8 cellular contexts compared by ENCODE assay signal in the genomic region with DNA sequence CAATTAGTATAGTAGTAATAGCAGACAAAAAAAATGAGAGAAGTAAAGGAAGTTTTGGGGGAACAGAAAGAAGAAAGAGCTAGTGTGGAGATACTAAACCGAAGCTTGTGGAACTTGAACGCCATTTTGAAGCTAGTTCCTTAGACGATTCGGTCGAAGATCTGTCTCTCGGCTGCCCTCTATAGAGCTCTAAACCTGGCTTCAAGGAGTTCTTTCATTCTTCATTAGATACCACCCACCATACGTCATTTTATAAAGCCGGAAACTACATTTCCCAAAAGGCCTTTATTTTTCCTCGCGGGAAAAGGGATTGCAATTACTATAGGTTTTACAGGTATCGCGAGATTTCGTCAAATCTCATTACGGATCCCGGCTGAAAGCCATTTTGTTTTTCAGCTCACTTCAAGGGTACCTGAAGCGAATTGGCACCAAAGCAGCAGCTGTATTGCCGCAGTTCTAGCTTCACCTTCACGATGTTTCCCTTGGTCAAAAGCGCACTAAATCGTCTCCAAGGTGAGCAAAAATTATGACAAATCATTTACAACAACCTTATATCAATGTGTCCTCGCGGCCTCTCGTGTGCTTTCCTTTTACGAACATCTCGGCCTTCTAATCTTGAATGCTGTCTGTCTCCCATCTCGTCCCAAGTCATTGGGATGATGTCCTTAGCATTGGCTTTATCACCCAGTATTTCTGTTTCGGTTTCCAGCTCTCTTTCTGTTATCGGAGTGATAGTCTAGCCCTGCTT. TPM values are rescaled to one million over a fixed set of nuclear protein-coding genes. Genes with fewer than 3 reads are reported as not detected.
DNase-seq lines count a peak whose midpoint lies in the region; ATAC-seq and TF ChIP-seq lines count a peak whose summit lies in the region.

A gene with protein sequence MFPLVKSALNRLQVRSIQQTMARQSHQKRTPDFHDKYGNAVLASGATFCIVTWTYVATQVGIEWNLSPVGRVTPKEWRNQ (plus strand): TSS at position 388 of the 748 bp plus-strand sequence. CDS start 86 bp downstream, at position 474.

- peaks cover 17% of the 10 kb centered on the region for H3K4me1 Mint-ChIP-seq in activated naive CD4-positive, alpha-beta T cell treated with anti-CD3 and anti-CD28 coated beads for 36 hours (ENCODE audit: low read depth)

- TF ChIP-seq POLR2A in HCT116 (IDR thresholded peaks at IDR 0.05; ENCODE audit: borderline replicate concordance, extremely low read depth, insufficient read depth, insufficient read length): peak; percentile 46

- H4K20me1 ChIP-seq in HCT116 (ENCODE audit: insufficient read depth) (no peaks in the 10 kb centered on the region), neural cell (ENCODE audit: insufficient read depth) (no peaks in the 10 kb centered on the region)

- peak within 1 kb of the TSS; percentile 95 for H3K27ac Mint-ChIP-seq in activated naive CD4-positive, alpha-beta T cell treated with anti-CD3 and anti-CD28 coated beads for 36 hours

- peak within 1 kb of the TSS; percentile 71 for H3K27ac ChIP-seq in HCT116 (ENCODE audit: low read depth, low read length)
- H3K27ac ChIP-seq in foreskin keratinocyte: peak within 1 kb of the TSS; percentile 89
- peak within 1 kb of the TSS; percentile 95 for H3K27ac ChIP-seq in neural cell (ENCODE audit: low read length)
- peak within 1 kb of the TSS; percentile 81 to 83 for H3K27ac ChIP-seq in thoracic aorta

- no peaks in the 10 kb centered on the region for H3F3A ChIP-seq in neural cell (ENCODE audit: insufficient read depth, low read length, poor library complexity, severe bottlenecking)

- peak within 1 kb of the TSS; percentile 93 for H3K9ac ChIP-seq in HCT116 (ENCODE audit: low read length)
- H3K9ac ChIP-seq in neural cell (ENCODE audit: low read length): peak within 1 kb of the TSS; percentile 85

- H3K79me2 ChIP-seq in HCT116 (ENCODE audit: insufficient read depth, low read length): peaks cover 52% of the 10 kb centered on the region
- peaks cover 29% of the 10 kb centered on the region for H3K79me2 ChIP-seq in neural cell (replicated peaks; ENCODE audit: insufficient read depth, low read length)

- H2AFZ ChIP-seq in HCT116 (ENCODE audit: low read depth, low read length, poor library complexity, severe bottlenecking): no peak within 1 kb of the TSS
- H2AFZ ChIP-seq in neural cell (ENCODE audit: low read depth, low read length): peak within 1 kb of the TSS; percentile 40

- CTCF ChIA-PET in HCT116 (lab: Charles Lee): interaction anchor here (0.8 to 2.7 kb wide), 3 partner anchors 10 to 130 kb away, joined by 3 to 9 read pairs (median 6); partner anchors contain the start of gene ATP7A
- CTCF ChIA-PET in activated naive CD4-positive, alpha-beta T cell treated with anti-CD3 and anti-CD28 coated beads for 36 hours (lab: Charles Lee): interaction anchor here (0.6 to 3.5 kb wide), 10 partner anchors 10 to 451 kb away, joined by 3 to 25 read pairs (median 4); partner anchors contain the start of genes ATP7A and FGF16

- H3K4me3 ChIP-seq in HCT116 (replicated peaks in 1 of 2; ENCODE audit: low read depth in 1 of 2, low read length in 2 of 2): peak within 1 kb of the TSS; percentile 77 to 81
- peak within 1 kb of the TSS; percentile 69 for H3K4me3 ChIP-seq in MG63
- peak within 1 kb of the TSS; percentile 78 for H3K4me3 ChIP-seq in neural cell (ENCODE audit: low read length)
- H3K4me3 ChIP-seq in thoracic aorta: peak within 1 kb of the TSS; percentile 81

- peak; percentile 87 for DNase-seq in GM04503 (ENCODE audit: low read depth)
- DNase-seq in HCT116 (ENCODE audit: low read depth, low spot score): peak; percentile 94
- DNase-seq in MG63: peak; percentile 63
- DNase-seq in SHP77 treated with DMSO at 0.1 percent for 48 hours (lab: John Stamatoyannopoulos, UW): peak; percentile 89
- DNase-seq in activated naive CD4-positive, alpha-beta T cell treated with anti-CD3 and anti-CD28 coated beads for 36 hours: peak; percentile 76
- peak; percentile 84 to 93 for DNase-seq in foreskin keratinocyte
- DNase-seq in thoracic aorta (ENCODE audit: low spot score): peak; percentile 13

- H3K9me2 ChIP-seq in HCT116 (ENCODE audit: insufficient read depth) (no peaks in the 10 kb centered on the region), neural cell (ENCODE audit: insufficient read depth, low read length) (no peaks in the 10 kb centered on the region)

- H3K27me3 ChIP-seq in HCT116 (ENCODE audit: insufficient read depth, low read length) (no peaks in the 10 kb centered on the region), MG63 (no peaks in the 10 kb centered on the region), foreskin keratinocyte (no peaks in the 10 kb centered on the region), neural cell (ENCODE audit: insufficient read depth, low read depth, low read length) (no peaks in the 10 kb centered on the region), thoracic aorta (replicated peaks; ENCODE audit: insufficient read depth) (no peaks in the 10 kb centered on the region)

- TF ChIP-seq CTCF in HCT116 (IDR thresholded peaks at IDR 0.05 in 2 of 3, conservative IDR thresholded peaks at IDR 0.05 in 1 of 3; ENCODE audit: borderline replicate concordance in 1 of 3, insufficient read depth in 1 of 3, low read depth in 2 of 3, low read length in 2 of 3) (peak; percentile 12 to 43 (median 39); a peak in 5 of 6 replicates), foreskin keratinocyte (conservative IDR thresholded peaks at IDR 0.05) (peak; percentile 72), neural cell (IDR thresholded peaks at IDR 0.05; ENCODE audit: poor library complexity, severe bottlenecking) (peak; percentile 80), thoracic aorta (IDR thresholded peaks at IDR 0.05) (peak; percentile 17)

- intact Hi-C loops in HCT116 (cut with micrococcal nuclease): loop anchor here (5.0 kb wide), 3 partner anchors 112 to 203 kb away; partner anchors contain the start of genes ATRX and PGK1
- intact Hi-C loops in activated naive CD4-positive, alpha-beta T cell treated with anti-CD3 and anti-CD28 coated beads for 36 hours (cut with micrococcal nuclease): loop anchor here (1.0 to 10.0 kb wide), 15 partner anchors 11 to 1727 kb away; partner anchors contain the start of genes ATP7A, ATRX, CYSLTR1 and MAGEE1

- peaks cover 29% of the 10 kb centered on the region for H3K36me3 Mint-ChIP-seq in activated naive CD4-positive, alpha-beta T cell treated with anti-CD3 and anti-CD28 coated beads for 36 hours (ENCODE audit: low read depth)

- H3K36me3 ChIP-seq in HCT116 (ENCODE audit: control insufficient read depth in 1 of 2, insufficient read depth in 2 of 2, low read length in 2 of 2) (peaks cover 0 to 7% of the 10 kb centered on the region in 2 experiments; a peak in 2 of 4 replicates), MG63 (peaks cover 13% of the 10 kb centered on the region), neural cell (ENCODE audit: insufficient read depth, low read length) (no peaks in the 10 kb centered on the region), thoracic aorta (no peaks in the 10 kb centered on the region)

- peaks cover 0 to 11% of the 10 kb centered on the region in 2 experiments; a peak in 3 of 4 replicates for H3K4me1 ChIP-seq in HCT116 (ENCODE audit: control insufficient read depth in 1 of 2, insufficient read depth in 2 of 2, low read length in 2 of 2)
- H3K4me1 ChIP-seq in foreskin keratinocyte: no peaks in the 10 kb centered on the region
- H3K4me1 ChIP-seq in thoracic aorta (ENCODE audit: control insufficient read depth in 1 of 2, low read depth in 2 of 2): peaks cover 0 to 8% of the 10 kb centered on the region in 2 donors

- peak within 1 kb of the TSS; percentile 92 for H3K4me3 Mint-ChIP-seq in activated naive CD4-positive, alpha-beta T cell treated with anti-CD3 and anti-CD28 coated beads for 36 hours

- RAD21 ChIA-PET in HCT116 (lab: Charles Lee; ENCODE audit: low non-redundant PET in 1 of 2, low total read pairs in 2 of 2, uncharacterized antibody in 2 of 2, unreplicated experiment in 2 of 2): interaction anchor here in 1 of 2 experiments (0.8 kb wide), 1 partner anchor 125 kb away, joined by 3 read pairs; no protein-coding TSS in a partner anchor

- ATAC-seq in HCT116 (peak; percentile 72), foreskin keratinocyte (peak; percentile 72), thoracic aorta (ENCODE audit: insufficient number of reproducible peaks, low FRiP score, low read depth) (peak; percentile 95)

- H3K9me3 ChIP-seq in HCT116 (ENCODE audit: control insufficient read depth in 1 of 2, insufficient read depth in 1 of 2, low read depth in 1 of 2, low read length in 2 of 2): no peaks in the 10 kb centered on the region
- H3K9me3 ChIP-seq in MG63: no peaks in the 10 kb centered on the region
- no peaks in the 10 kb centered on the region for H3K9me3 ChIP-seq in neural cell (ENCODE audit: low read length)
- H3K9me3 ChIP-seq in thoracic aorta: no peaks in the 10 kb centered on the region

- no peaks in the 10 kb centered on the region for H3K27me3 Mint-ChIP-seq in activated naive CD4-positive, alpha-beta T cell treated with anti-CD3 and anti-CD28 coated beads for 36 hours (ENCODE audit: low read depth)

- peak within 1 kb of the TSS; percentile 75 for H3K4me2 ChIP-seq in HCT116 (ENCODE audit: low read length)
- peak within 1 kb of the TSS; percentile 43 for H3K4me2 ChIP-seq in neural cell (ENCODE audit: low read length)

- peaks cover 3% of the 10 kb centered on the region for H3K9me3 Mint-ChIP-seq in activated naive CD4-positive, alpha-beta T cell treated with anti-CD3 and anti-CD28 coated beads for 36 hours

- BruUV-seq in HCT116 (replicated peaks; lab: Mats Ljungman, UMichigan): no TSS peak

- TF ChIP-seq RAD21 in HCT116 (IDR thresholded peaks at IDR 0.05; ENCODE audit: low read depth) (peak; percentile 49), neural cell (conservative IDR thresholded peaks at IDR 0.05) (peak; percentile 51)

- POLR2A ChIA-PET in HCT116 (lab: Charles Lee): interaction anchor here (0.6 to 1.2 kb wide), 5 partner anchors 8 to 125 kb away, joined by 3 to 7 read pairs (median 3); partner anchors contain the start of gene ATP7A

- TF ChIP-seq EP300 in neural cell (conservative IDR thresholded peaks at IDR 0.05; ENCODE audit: poor library complexity, severe bottlenecking): no peak

TF ChIP-seq in HCT116, 20 proteins besides CTCF, POLR2A, EP300 and RAD21 (continues in another document):
- TF ChIP-seq EZH2phosphoT487 (IDR thresholded peaks at IDR 0.05; ENCODE audit: borderline replicate concordance) (no peak), ZFX (IDR thresholded peaks at IDR 0.05) (no peak; the same call in 1 of the 2 replicates)

TF ChIP-seq in neural cell, 6 proteins besides CTCF, POLR2A, EP300 and RAD21 (continues in another document):
- TF ChIP-seq TAF1 (IDR thresholded peaks at IDR 0.05; ENCODE audit: low read depth) (peak; percentile 96), MXI1 (conservative IDR thresholded peaks at IDR 0.05; ENCODE audit: poor library complexity, severe bottlenecking) (no peak)

RNA-seq across cellular contexts. Expression of the gene that starts here (rescaled TPM):
- total RNA-seq in HCT116 (2021; ENCODE audit: unreplicated experiment): 268 TPM
- 604 and 631 TPM in 2 replicates for polyA plus RNA-seq in HCT116 (2012)
- total RNA-seq in MG63 (2014; rRNA removed; shearing (Covaris generic); ENCODE audit: low replicate concordance): 355 and 444 TPM in 2 replicates
- total RNA-seq in activated naive CD4-positive, alpha-beta T cell treated with anti-CD3 and anti-CD28 coated beads for 36 hours: 100 to 1,000 TPM; 363 to 367 TPM
- total RNA-seq in foreskin keratinocyte: 396 and 408 TPM in 2 replicates
- polyA plus RNA-seq in foreskin keratinocyte: 546 and 558 TPM in 2 replicates
- 1,191 and 1,214 TPM in 2 replicates for polyA plus RNA-seq in neural cell
- polyA minus RNA-seq in neural cell: 199 and 322 TPM in 2 replicates
- total RNA-seq in thoracic aorta: 100 to 1,000 TPM; 136 to 204 TPM

Comparison
In these comparisons a context has a peak if more than half of its experiments do, and no peak if none do; other contexts are left out.
1. Peak in every context shown above with its lines: DNase-seq, ATAC-seq, H3K4me3 ChIP-seq and H3K27ac ChIP-seq.
2. DNase-seq: peak in every context shown above with its lines; median percentile 94 in HCT116; 89 in SHP77 treated with DMSO at 0.1 percent for 48 hours; 88 in foreskin keratinocyte; 87 in GM04503; 76 in activated naive CD4-positive, alpha-beta T cell treated with anti-CD3 and anti-CD28 coated beads for 36 hours; 63 in MG63; 13 in thoracic aorta.
3. CTCF ChIP-seq: peak in every context shown above with its lines; median percentile 80 in neural cell; 72 in foreskin keratinocyte; 39 in HCT116; 17 in thoracic aorta.